ENCODE assay signal across 15 cellular contexts in genomic region chr11:12686246-12687060, GRCh38. TPM values are rescaled to one million over a fixed set of nuclear protein-coding genes. Genes with fewer than 3 reads are reported as not detected.
A peak's percentile ranks its signal among the peaks of the same experiment; 100 is the strongest.
DNase-seq lines count a peak whose midpoint lies in the region; ATAC-seq and TF ChIP-seq lines count a peak whose summit lies in the region.
"Had no signal": no experiment of that assay in that cellular context is flagged by ENCODE, and none has a peak within 500 bp of the region (broad histone marks: within the 10 kb centered on the region; RNA-seq: fewer than 3 reads in every experiment).

No MANE protein-coding gene starts in this region.

- H3K9ac ChIP-seq in adipocyte (ENCODE audit: low read length) = peak overlapping the region; percentile 32

- no peaks in the 10 kb centered on the region for H3K36me3 Mint-ChIP-seq in activated T-helper 2 cell treated with anti-CD3 and anti-CD28 coated beads, Interferon-gamma antibody, Interleukin-2, Interleukin-4, amounts not matched to agents 10 μg/mL and 5 μg/mL and 100 μg/mL, durations not matched to agents 14 hours and 24 hours and 36 hours (ENCODE audit: low read depth)
- H3K36me3 Mint-ChIP-seq: CD14-positive monocyte had no signal

- H3K9me3 ChIP-seq in adipocyte (ENCODE audit: control insufficient read depth, low read length) = no peaks in the 10 kb centered on the region
- no peaks in the 10 kb centered on the region for H3K9me3 ChIP-seq in mesodermal cell (ENCODE audit: control insufficient read depth, low read length)
- H3K9me3 ChIP-seq in tibial artery = no peaks in the 10 kb centered on the region
- no peaks in the 10 kb centered on the region for H3K9me3 ChIP-seq in upper lobe of right lung
- H3K9me3 ChIP-seq: lower lobe of right lung, uterus had no signal

- peak; percentile 77 for DNase-seq in HT1080 (ENCODE audit: low read depth)
- DNase-seq in adipocyte (ENCODE audit: low read depth) = no peak
- DNase-seq in tibial artery = no peak
- no peak for DNase-seq in activated T-helper 2 cell treated with anti-CD3 and anti-CD28 coated beads, Interferon-gamma antibody, Interleukin-2, Interleukin-4, amounts not matched to agents 10 μg/mL and 5 μg/mL and 100 μg/mL, durations not matched to agents 14 hours and 24 hours and 36 hours (ENCODE audit: low spot score)
- DNase-seq in upper lobe of right lung = no peak
- DNase-seq in iPS-NIHi11 (ENCODE audit: low spot score) = no peak
- DNase-seq: activated CD8-positive, alpha-beta T cell treated with anti-CD3 and anti-CD28 coated beads, Interleukin-2, amount 10 ng/mL, durations not matched to agents 7 days and 5 days; activated gamma-delta T cell treated with Interleukin-2 at 50 U/mL for 16 hours; dorsolateral prefrontal cortex; lower lobe of right lung; stimulated activated CD4-positive, alpha-beta T cell treated with anti-CD3 and anti-CD28 coated beads, Interleukin-4, amount 100 ng/mL, for 24 hours; uterus had no signal

- H3K27me3 Mint-ChIP-seq in activated T-helper 2 cell treated with anti-CD3 and anti-CD28 coated beads, Interferon-gamma antibody, Interleukin-2, Interleukin-4, amounts not matched to agents 10 μg/mL and 5 μg/mL and 100 μg/mL, durations not matched to agents 14 hours and 24 hours and 36 hours (ENCODE audit: low read depth) = peaks cover 80% of the 10 kb centered on the region

- no peak overlapping the region for H3K4me3 ChIP-seq in adipocyte (ENCODE audit: low read length)
- H3K4me3 ChIP-seq in mesodermal cell (ENCODE audit: extremely low read depth, insufficient read depth, low read length, poor library complexity, severe bottlenecking) = no peak overlapping the region
- no peak overlapping the region for H3K4me3 ChIP-seq in tibial artery
- H3K4me3 ChIP-seq in upper lobe of right lung = no peak overlapping the region
- H3K4me3 ChIP-seq: dorsolateral prefrontal cortex, lower lobe of right lung, uterus had no signal

- no peak for ATAC-seq in upper lobe of right lung
- ATAC-seq: activated CD8-positive, alpha-beta T cell treated with anti-CD3 and anti-CD28 coated beads, Interleukin-2, amount 10 ng/mL, durations not matched to agents 7 days and 5 days; sciatic nerve had no signal

- H3K4me3 Mint-ChIP-seq in activated T-helper 2 cell treated with anti-CD3 and anti-CD28 coated beads, Interferon-gamma antibody, Interleukin-2, Interleukin-4, amounts not matched to agents 10 μg/mL and 5 μg/mL and 100 μg/mL, durations not matched to agents 14 hours and 24 hours and 36 hours (ENCODE audit: low read depth) = no peak overlapping the region
- H3K4me3 Mint-ChIP-seq: activated CD8-positive, alpha-beta T cell treated with anti-CD3 and anti-CD28 coated beads, Interleukin-2, amount 10 ng/mL, durations not matched to agents 7 days and 5 days had no signal

- H3K4me1 ChIP-seq in adipocyte (ENCODE audit: control insufficient read depth, insufficient read depth, low read length) (peaks cover 65% of the 10 kb centered on the region), mesodermal cell (ENCODE audit: control insufficient read depth, insufficient read depth, low read length, poor library complexity, severe bottlenecking) (peaks cover 92% of the 10 kb centered on the region), tibial artery (peaks cover 0 to 45% (median 21%) of the 10 kb centered on the region in 4 donors), upper lobe of right lung (peaks cover 18% of the 10 kb centered on the region)
- H3K4me1 ChIP-seq: uterus had no signal

- H3K27ac ChIP-seq in mesodermal cell (ENCODE audit: low read depth, low read length, severe bottlenecking) (peak overlapping the region; percentile 36), tibial artery (peak overlapping the region; percentile 5 to 34), upper lobe of right lung (no peak overlapping the region)
- H3K27ac ChIP-seq: dorsolateral prefrontal cortex, lower lobe of right lung, uterus had no signal

- no peaks in the 10 kb centered on the region for H3K9me3 Mint-ChIP-seq in activated T-helper 2 cell treated with anti-CD3 and anti-CD28 coated beads, Interferon-gamma antibody, Interleukin-2, Interleukin-4, amounts not matched to agents 10 μg/mL and 5 μg/mL and 100 μg/mL, durations not matched to agents 14 hours and 24 hours and 36 hours

- H3K27ac Mint-ChIP-seq in activated T-helper 2 cell treated with anti-CD3 and anti-CD28 coated beads, Interferon-gamma antibody, Interleukin-2, Interleukin-4, amounts not matched to agents 10 μg/mL and 5 μg/mL and 100 μg/mL, durations not matched to agents 14 hours and 24 hours and 36 hours = no peak overlapping the region
- H3K27ac Mint-ChIP-seq: activated CD8-positive, alpha-beta T cell treated with anti-CD3 and anti-CD28 coated beads, Interleukin-2, amount 10 ng/mL, durations not matched to agents 7 days and 5 days; CD14-positive monocyte had no signal

- 77 to 93% methylated on average over 2 of the region's 2 CpGs for WGBS in mesodermal cell (ENCODE audit: insufficient coverage in 2 of 2), 2 experiments

- intact Hi-C loops in tibial artery (cut with DNase I; ENCODE audit: low total_unique reads) (loop anchor here (10.0 kb wide), 1 partner anchor 128 kb away; no protein-coding TSS in a partner anchor), upper lobe of right lung (cut with DNase I) (no loop called here)
- intact Hi-C loops in activated T-helper 2 cell treated with anti-CD3 and anti-CD28 coated beads, Interferon-gamma antibody, Interleukin-2, Interleukin-4, amounts not matched to agents 10 μg/mL and 5 μg/mL and 100 μg/mL, durations not matched to agents 14 hours and 24 hours and 36 hours (cut with micrococcal nuclease) = no loop called here

- H3K4me1 Mint-ChIP-seq in activated T-helper 2 cell treated with anti-CD3 and anti-CD28 coated beads, Interferon-gamma antibody, Interleukin-2, Interleukin-4, amounts not matched to agents 10 μg/mL and 5 μg/mL and 100 μg/mL, durations not matched to agents 14 hours and 24 hours and 36 hours (ENCODE audit: low read depth) = no peaks in the 10 kb centered on the region
- H3K4me1 Mint-ChIP-seq: CD14-positive monocyte had no signal

- H3K36me3 ChIP-seq in adipocyte (ENCODE audit: control insufficient read depth, insufficient read depth, low read length, severe bottlenecking) (no peaks in the 10 kb centered on the region), mesodermal cell (ENCODE audit: control insufficient read depth, insufficient read depth, low read length) (peaks cover 51% of the 10 kb centered on the region), tibial artery (no peaks in the 10 kb centered on the region), upper lobe of right lung (no peaks in the 10 kb centered on the region)
- H3K36me3 ChIP-seq: lower lobe of right lung, uterus had no signal

- TF ChIP-seq CTCF in tibial artery (IDR thresholded peaks at IDR 0.05) = no peak
- no peak for TF ChIP-seq CTCF in upper lobe of right lung (IDR thresholded peaks at IDR 0.05)

- H3K27me3 ChIP-seq in adipocyte (replicated peaks; ENCODE audit: control insufficient read depth, insufficient read depth, low read length) (no peaks in the 10 kb centered on the region), tibial artery (no peaks in the 10 kb centered on the region), upper lobe of right lung (no peaks in the 10 kb centered on the region)
- H3K27me3 ChIP-seq: dorsolateral prefrontal cortex, uterus had no signal

RNA-seq across cellular contexts. Expression of gene TEAD1, which starts 12.2 kb away (rescaled TPM):
- total RNA-seq in HT1080 (2014; rRNA removed; shearing (Covaris generic)) = 60.5 and 74.3 TPM in 2 replicates
- polyA plus RNA-seq in HT1080 (2015; cell fraction: cytosol; rRNA removed) = 32.4 and 49.6 TPM in 2 replicates
- 71.0 and 75.3 TPM in 2 replicates for polyA plus RNA-seq in HT1080 (2015; cell fraction: nucleus; rRNA removed)
- polyA plus RNA-seq in mesodermal cell (2013, experiment 1 of 2) = 136 TPM
- 133 TPM for polyA plus RNA-seq in mesodermal cell (2013, experiment 2 of 2)
- 1.0 and 1.3 TPM in 2 replicates for total RNA-seq in activated T-helper 2 cell treated with anti-CD3 and anti-CD28 coated beads, Interferon-gamma antibody, Interleukin-2, Interleukin-4, amounts not matched to agents 10 μg/mL and 5 μg/mL and 100 μg/mL, durations not matched to agents 14 hours and 24 hours and 36 hours
- 72.3 TPM for total RNA-seq in upper lobe of right lung
- polyA plus RNA-seq: CD14-positive monocyte had no signal

Comparison
In these comparisons a context has a peak if more than half of its experiments do, and no peak if none do; other contexts are left out.
1. RNA of gene TEAD1, which starts 12.2 kb away (total RNA-seq): 60.5 to 74.3 TPM in HT1080 and 72.3 TPM in upper lobe of right lung (single experiment); 1.0 to 1.3 TPM in activated T-helper 2 cell treated with anti-CD3 and anti-CD28 coated beads, Interferon-gamma antibody, Interleukin-2, Interleukin-4, amounts not matched to agents 10 μg/mL and 5 μg/mL and 100 μg/mL, durations not matched to agents 14 hours and 24 hours and 36 hours; every median in the first group is over 10 times any median in the second.